ENCODE assay signal across 10 cellular contexts in genomic region chr20:61724376-61724775, GRCh38.
DNase-seq lines count a peak whose midpoint lies in the region; ATAC-seq and TF ChIP-seq lines count a peak whose summit lies in the region.
"Had no signal": no experiment of that assay in that cellular context is flagged by ENCODE, and none has a peak within 500 bp of the region (broad histone marks: within the 10 kb centered on the region; RNA-seq: fewer than 3 reads in every experiment).

No MANE protein-coding gene starts in this region.

- peaks cover 9% of the 10 kb centered on the region; the same call in 1 of the 2 replicates for H3K36me3 ChIP-seq in Loucy (ENCODE audit: insufficient read depth, low read length)
- no peaks in the 10 kb centered on the region for H3K36me3 ChIP-seq in sigmoid colon
- H3K36me3 ChIP-seq: Peyer's patch had no signal

- peak; percentile 11 for DNase-seq in EL
- no peak for DNase-seq in cardiac fibroblast (ENCODE audit: low read depth in 2 of 2)
- DNase-seq in neural crest cell (ENCODE audit: low read depth, low spot score): no peak
- DNase-seq in KBM-7: no peak
- no peak for DNase-seq in sigmoid colon
- DNase-seq: natural killer cell, NCI-H2081, Peyer's patch had no signal

- H3K79me2 ChIP-seq in Loucy (ENCODE audit: insufficient read depth, low read length): no peaks in the 10 kb centered on the region

- TF ChIP-seq CTCF in Loucy (conservative IDR thresholded peaks at IDR 0.05; ENCODE audit: low read length): peak; percentile 61; the same call in 1 of the 2 replicates
- TF ChIP-seq CTCF in cardiac fibroblast (IDR thresholded peaks at IDR 0.05; ENCODE audit: low read depth, low read length): peak; percentile 17
- TF ChIP-seq CTCF in neural crest cell (conservative IDR thresholded peaks at IDR 0.05): peak; percentile 51
- no peak for TF ChIP-seq CTCF in sigmoid colon (IDR thresholded peaks at IDR 0.05)

- H3K9me3 Mint-ChIP-seq in neural crest cell: no peaks in the 10 kb centered on the region
- H3K9me3 Mint-ChIP-seq: natural killer cell had no signal

- no peaks in the 10 kb centered on the region for H3K36me3 Mint-ChIP-seq in neural crest cell (ENCODE audit: low read depth)
- H3K36me3 Mint-ChIP-seq: natural killer cell had no signal

- no peak overlapping the region for H3K9ac ChIP-seq in Loucy (ENCODE audit: low read depth, low read length, poor library complexity, severe bottlenecking)

- TF ChIP-seq POLR2A in sigmoid colon (IDR thresholded peaks at IDR 0.05): no peak

- H3K27ac Mint-ChIP-seq in neural crest cell (ENCODE audit: unreplicated experiment): no peak overlapping the region
- H3K27ac Mint-ChIP-seq: natural killer cell had no signal

- H3K4me1 ChIP-seq in Loucy (ENCODE audit: insufficient read depth, low read length, poor library complexity, severe bottlenecking) (no peaks in the 10 kb centered on the region), sigmoid colon (no peaks in the 10 kb centered on the region)
- H3K4me1 ChIP-seq: Peyer's patch had no signal

- H3K4me2 ChIP-seq in Loucy (ENCODE audit: low read depth, low read length, poor library complexity, severe bottlenecking): no peak overlapping the region

- H3F3A ChIP-seq in Loucy (ENCODE audit: low read depth): no peaks in the 10 kb centered on the region

- H3K9me2 ChIP-seq in Loucy (replicated peaks; ENCODE audit: low read depth, low read length): no peaks in the 10 kb centered on the region

- intact Hi-C loops in sigmoid colon (cut with DNase I): no loop called here

- H3K27me3 ChIP-seq in Loucy (ENCODE audit: insufficient read depth, low read length, poor library complexity, severe bottlenecking) (no peaks in the 10 kb centered on the region), sigmoid colon (peaks cover 0 to 33% (median 0%) of the 10 kb centered on the region in 3 donors)
- H3K27me3 ChIP-seq: Peyer's patch had no signal

- in situ Hi-C loops in KBM-7 (cut with MboI; ENCODE audit: low pct_unique_long_range_greater_than_20kb, low sequenced_read_pairs): no loop called here

- H3K4me3 ChIP-seq in Loucy (ENCODE audit: low read length, poor library complexity, severe bottlenecking) (no peak overlapping the region), cardiac fibroblast (replicated peaks in 1 of 2; ENCODE audit: low read depth in 2 of 2, low read length in 2 of 2) (no peak overlapping the region), sigmoid colon (no peak overlapping the region)
- H3K4me3 ChIP-seq: Peyer's patch had no signal

- H3K4me1 Mint-ChIP-seq in neural crest cell: peaks cover 10% of the 10 kb centered on the region

- TF ChIP-seq EP300 in sigmoid colon (IDR thresholded peaks at IDR 0.05): no peak

- H3K4me3 Mint-ChIP-seq in neural crest cell: no peak overlapping the region
- H3K4me3 Mint-ChIP-seq: natural killer cell had no signal

- H4K20me1 ChIP-seq in Loucy (ENCODE audit: insufficient read depth, low read length, poor library complexity, severe bottlenecking): no peaks in the 10 kb centered on the region

- H3K27ac ChIP-seq in sigmoid colon: no peak overlapping the region
- H3K27ac ChIP-seq: Peyer's patch had no signal

- WGBS in sigmoid colon, 2 donors: 12 to 16% methylated on average over 4 of the region's 4 CpGs

- H2AFZ ChIP-seq in Loucy (ENCODE audit: low read length): no peak overlapping the region

- ATAC-seq in GM18909 (IDR thresholded peaks at IDR 0.05; ENCODE audit: poor library complexity, unreplicated experiment): no peak
- ATAC-seq: natural killer cell had no signal

- H3K27me3 Mint-ChIP-seq in neural crest cell (ENCODE audit: low read depth): peaks cover 6% of the 10 kb centered on the region

- H3K9me3 ChIP-seq in Loucy (ENCODE audit: insufficient read depth, low read depth, low read length) (no peaks in the 10 kb centered on the region), sigmoid colon (no peaks in the 10 kb centered on the region)
- H3K9me3 ChIP-seq: Peyer's patch had no signal

Comparison
In these comparisons a context has a peak if more than half of its experiments do, and no peak if none do; other contexts are left out.
1. CTCF ChIP-seq: peak in Loucy (single experiment), cardiac fibroblast (single experiment) and neural crest cell (single experiment); none in sigmoid colon (0 of 4).